In genomic region chr19:42201489-42202289, GRCh38 we compare ENCODE assay signal across 9 cellular contexts. TPM values are rescaled to one million over a fixed set of nuclear protein-coding genes. Genes with fewer than 3 reads are reported as not detected.
DNase-seq lines count a peak whose midpoint lies in the region; ATAC-seq lines count a peak whose summit lies in the region.
"Had no signal": no experiment of that assay in that cellular context is flagged by ENCODE, and none has a peak within 500 bp of the region (broad histone marks: within the 10 kb centered on the region; RNA-seq: fewer than 3 reads in every experiment).

No MANE protein-coding gene starts in this region.

- 41% methylated on average over 6 of the region's 6 CpGs for WGBS in thymus

- intact Hi-C loops in left cardiac atrium (cut with DNase I) = no loop called here

- ATAC-seq in left cardiac atrium = peak; percentile 39 to 65
- ATAC-seq: Panc1 had no signal

- H3K4me1 ChIP-seq in thymus (ENCODE audit: control insufficient read depth, insufficient read depth, low read length) = peaks cover 49% of the 10 kb centered on the region

- H3K27me3 ChIP-seq in thymus (ENCODE audit: control insufficient read depth, insufficient read depth) = no peaks in the 10 kb centered on the region

- no peak overlapping the region for H3K4me3 ChIP-seq in thymus (ENCODE audit: low read length)

- peak; percentile 41 for DNase-seq in activated naive CD4-positive, alpha-beta T cell treated with Interleukin-2 at 50 U/mL for 16 hours
- DNase-seq in activated naive CD4-positive, alpha-beta T cell treated with anti-CD3 and anti-CD28 coated beads, Interleukin-2, amount 50 U/mL, for 16 hours = no peak
- peak; percentile 41 for DNase-seq in T-helper 9 cell
- DNase-seq in left cardiac atrium = no peak
- no peak for DNase-seq in COLO668 (lab: John Stamatoyannopoulos, UW; ENCODE audit: unreplicated experiment)
- no peak for DNase-seq in A172 (ENCODE audit: low spot score)
- no peak for DNase-seq in DMS 273 treated with DMSO at 0.1 percent for 48 hours (lab: John Stamatoyannopoulos, UW)

- peak overlapping the region; percentile 72 for H3K27ac ChIP-seq in thymus (ENCODE audit: low read depth)

- H3K36me3 ChIP-seq in thymus (ENCODE audit: control insufficient read depth, insufficient read depth) = peaks cover 64% of the 10 kb centered on the region

- H3K9me3 ChIP-seq in thymus (ENCODE audit: control insufficient read depth) = no peaks in the 10 kb centered on the region

RNA-seq across cellular contexts. Expression of gene DEDD2, which starts 15.8 kb away (rescaled TPM):
- total RNA-seq in left cardiac atrium = 10 to 100 TPM; 10.7 to 17.6 TPM
- polyA plus RNA-seq in thymus = 36.9 TPM
- 65.3 and 75.4 TPM in 2 replicates for total RNA-seq in A172 (2014; rRNA removed; shearing (Covaris generic))

RNA-seq across cellular contexts. Expression of gene ZNF526, which starts 18.4 kb away (rescaled TPM):
- total RNA-seq in left cardiac atrium = 1 to 10 TPM; 5.1 to 6.6 TPM
- polyA plus RNA-seq in thymus = 3.6 TPM
- 12.6 and 20.6 TPM in 2 replicates for total RNA-seq in A172 (2014; rRNA removed; shearing (Covaris generic))

RNA-seq across cellular contexts. Expression of gene GSK3A, which starts 40.7 kb away (rescaled TPM):
- total RNA-seq in left cardiac atrium = 10 to 100 TPM; 31.7 to 34.4 TPM
- 31.4 TPM for polyA plus RNA-seq in thymus
- 25.7 and 34.0 TPM in 2 replicates for total RNA-seq in A172 (2014; rRNA removed; shearing (Covaris generic))

RNA-seq across cellular contexts. Expression of gene ERF, which starts 53.2 kb away (rescaled TPM):
- total RNA-seq in left cardiac atrium = 10 to 100 TPM; 37.9 to 50.6 TPM
- 53.7 TPM for polyA plus RNA-seq in thymus
- 43.6 and 52.8 TPM in 2 replicates for total RNA-seq in A172 (2014; rRNA removed; shearing (Covaris generic))

Comparison
In these comparisons a context has a peak if more than half of its experiments do, and no peak if none do; other contexts are left out.
1. DNase-seq: peak in activated naive CD4-positive, alpha-beta T cell treated with Interleukin-2 at 50 U/mL for 16 hours (single experiment) and T-helper 9 cell (single experiment); none in activated naive CD4-positive, alpha-beta T cell treated with anti-CD3 and anti-CD28 coated beads, Interleukin-2, amount 50 U/mL, for 16 hours (single experiment), left cardiac atrium (single experiment), COLO668 (single experiment), A172 (single experiment) and DMS 273 treated with DMSO at 0.1 percent for 48 hours (single experiment).